In genomic region chr16:22372882-22373661, GRCh38 we compare ENCODE assay signal across 8 cellular contexts. TPM values are rescaled to one million over a fixed set of nuclear protein-coding genes. Genes with fewer than 3 reads are reported as not detected.
DNase-seq lines count a peak whose midpoint lies in the region; ATAC-seq and TF ChIP-seq lines count a peak whose summit lies in the region.

No MANE protein-coding gene starts in this region.

- no peak overlapping the region for H3K27ac Mint-ChIP-seq in glutamatergic neuron (ENCODE audit: unreplicated experiment)

- H3K4me1 Mint-ChIP-seq in glutamatergic neuron (ENCODE audit: low read depth, unreplicated experiment) = no peaks in the 10 kb centered on the region

- H3K27me3 Mint-ChIP-seq in glutamatergic neuron (ENCODE audit: unreplicated experiment) = peaks cover 3% of the 10 kb centered on the region

- H3K36me3 ChIP-seq in H7 (replicated peaks; ENCODE audit: control insufficient read depth, insufficient read depth, low read length) = 0 out of 2 replicates have a peak, but pooled peaks cover 4% of the 10 kb centered on the region

- H3K27ac ChIP-seq in VCaP (peak overlapping the region; percentile 77), skin epidermis (peak overlapping the region in 16 of 21 experiments; percentile 61 to 90 (median 85))

- H3K36me3 Mint-ChIP-seq in glutamatergic neuron (ENCODE audit: unreplicated experiment) = no peaks in the 10 kb centered on the region

- DNase-seq in H7 (no peak), glutamatergic neuron (no peak), NCI-H2196 (lab: John Stamatoyannopoulos, UW; ENCODE audit: unreplicated experiment) (no peak)

- H3K4me3 Mint-ChIP-seq in glutamatergic neuron (ENCODE audit: unreplicated experiment) = peak overlapping the region; percentile 90

- no peaks in the 10 kb centered on the region for H3K9me3 Mint-ChIP-seq in glutamatergic neuron (ENCODE audit: unreplicated experiment)

- ATAC-seq in GM21737 (IDR thresholded peaks at IDR 0.05; ENCODE audit: unreplicated experiment) (no peak), HG03520 (IDR thresholded peaks at IDR 0.05; ENCODE audit: unreplicated experiment) (no peak), GM21786 (IDR thresholded peaks at IDR 0.05; ENCODE audit: unreplicated experiment) (no peak)

- no peak for TF ChIP-seq CTCF in VCaP (conservative IDR thresholded peaks at IDR 0.05)
- no peak for TF ChIP-seq CTCF in glutamatergic neuron (IDR thresholded peaks at IDR 0.05; ENCODE audit: partially characterized antibody, unreplicated experiment)

- H3K27me3 ChIP-seq in H7 (ENCODE audit: control insufficient read depth, insufficient read depth, low read length) = no peaks in the 10 kb centered on the region

- H3K4me3 ChIP-seq in H7 (ENCODE audit: insufficient read depth, low read depth, low read length) = peak overlapping the region; percentile 82
- H3K4me3 ChIP-seq in skin epidermis = peak overlapping the region; percentile 63 to 95 (median 72)

RNA-seq across cellular contexts. Expression of gene CDR2, which starts 1.3 kb away (rescaled TPM):
- 32.7 and 43.2 TPM in 2 replicates for total RNA-seq in H7 (2014; rRNA removed; shearing (Covaris generic))
- 8.5 TPM for total RNA-seq in glutamatergic neuron (ENCODE audit: unreplicated experiment)
